1 cellular context compared by ENCODE assay signal in genomic region chr6:7100072-7100750, GRCh38.
A peak's percentile ranks its signal among the peaks of the same experiment; 100 is the strongest.
TF ChIP-seq lines count a peak whose summit lies in the region.

No MANE protein-coding gene starts in this region.

TF ChIP-seq in K562, 482 proteins besides CTCF, POLR2A, EP300 and RAD21 (continued from another document and continues in another):
- 0 out of 6 replicates have a peak, but pooled peaks of 1 of the 3 experiments have one; percentile 19 for TF ChIP-seq ZBTB11 (CRISPR knock-in tag; IDR thresholded peaks at IDR 0.05)
- TF ChIP-seq ELF4 (CRISPR knock-in tag; IDR thresholded peaks at IDR 0.05): no peak
- TF ChIP-seq ZNF766 (CRISPR knock-in tag; conservative IDR thresholded peaks at IDR 0.05): no peak
- no peak for TF ChIP-seq GTF2E2 (tag; IDR thresholded peaks at IDR 0.05)
- TF ChIP-seq BRCA1 (IDR thresholded peaks at IDR 0.05): no peak
- no peak for TF ChIP-seq BRCA1 (CRISPR knock-in tag; IDR thresholded peaks at IDR 0.05)
- no peak for TF ChIP-seq SMARCC2 (IDR thresholded peaks at IDR 0.05; ENCODE audit: low read depth)
- no peak for TF ChIP-seq MECOM (CRISPR knock-in tag; IDR thresholded peaks at IDR 0.05)
- TF ChIP-seq E2F3 (CRISPR knock-in tag; IDR thresholded peaks at IDR 0.05): no peak
- TF ChIP-seq MIER1 (IDR thresholded peaks at IDR 0.05; ENCODE audit: low read depth): peak; percentile 17; the same call in 1 of the 2 replicates
- no peak for TF ChIP-seq TBP (optimal IDR thresholded peaks at IDR 0.05; ENCODE audit: low read depth, low read length)
- no peak for TF ChIP-seq ZNF347 (CRISPR knock-in tag; IDR thresholded peaks at IDR 0.05; ENCODE audit: low read depth)
- TF ChIP-seq FOXJ2 (tag; IDR thresholded peaks at IDR 0.05): no peak
- TF ChIP-seq SNRNP70 (optimal IDR thresholded peaks at IDR 0.05; ENCODE audit: low read depth, low read length): no peak
- TF ChIP-seq RBBP5 (IDR thresholded peaks at IDR 0.05; ENCODE audit: borderline replicate concordance, insufficient read depth, low read length, poor library complexity, severe bottlenecking): no peak
- TF ChIP-seq GMEB1 (CRISPR knock-in tag; IDR thresholded peaks at IDR 0.05): no peak
- peak; percentile 15; the same call in 1 of the 2 replicates for TF ChIP-seq ZBTB17 (CRISPR knock-in tag; IDR thresholded peaks at IDR 0.05)
- no peak for TF ChIP-seq THRAP3 (IDR thresholded peaks at IDR 0.05; ENCODE audit: borderline replicate concordance)
- no peak for TF ChIP-seq TAF7 (tag; IDR thresholded peaks at IDR 0.05)
- no peak for TF ChIP-seq CUX1 (CRISPR knock-in tag; IDR thresholded peaks at IDR 0.05)
- no peak for TF ChIP-seq TEAD1 (CRISPR knock-in tag; IDR thresholded peaks at IDR 0.05)
- no peak for TF ChIP-seq HINFP (tag; conservative IDR thresholded peaks at IDR 0.05; ENCODE audit: low read depth)
- TF ChIP-seq ZNF23 (CRISPR knock-in tag; IDR thresholded peaks at IDR 0.05): no peak
- no peak for TF ChIP-seq SRF (CRISPR knock-in tag; IDR thresholded peaks at IDR 0.05)
- no peak for TF ChIP-seq LEF1 (IDR thresholded peaks at IDR 0.05)
- TF ChIP-seq KLF16 (IDR thresholded peaks at IDR 0.05): no peak
- no peak for TF ChIP-seq ZNF507 (tag; conservative IDR thresholded peaks at IDR 0.05)
- no peak for TF ChIP-seq E4F1 (CRISPR knock-in tag; IDR thresholded peaks at IDR 0.05; ENCODE audit: borderline replicate concordance)
- no peak for TF ChIP-seq CBX8 (IDR thresholded peaks at IDR 0.05; ENCODE audit: borderline replicate concordance, extremely low read depth, low read depth, low read length, poor library complexity, severe bottlenecking)
- TF ChIP-seq ETV1 (tag; conservative IDR thresholded peaks at IDR 0.05; ENCODE audit: low read depth): no peak
- no peak for TF ChIP-seq NR1H2 (CRISPR knock-in tag; IDR thresholded peaks at IDR 0.05)
- TF ChIP-seq LARP7 (IDR thresholded peaks at IDR 0.05): no peak
- TF ChIP-seq TFAP4 (CRISPR knock-in tag; IDR thresholded peaks at IDR 0.05; ENCODE audit: borderline replicate concordance): no peak
- no peak for TF ChIP-seq FOXJ3 (CRISPR knock-in tag; IDR thresholded peaks at IDR 0.05)
- TF ChIP-seq MITF (IDR thresholded peaks at IDR 0.05): no peak
- no peak for TF ChIP-seq ESRRA (IDR thresholded peaks at IDR 0.05; ENCODE audit: borderline replicate concordance, low read depth)
- TF ChIP-seq FUS (optimal IDR thresholded peaks at IDR 0.05; ENCODE audit: low read depth, low read length): no peak
- TF ChIP-seq ZNF124 (CRISPR knock-in tag; IDR thresholded peaks at IDR 0.05): no peak
- TF ChIP-seq ZNF253 (CRISPR knock-in tag; conservative IDR thresholded peaks at IDR 0.05): no peak
- TF ChIP-seq FOXA1 (IDR thresholded peaks at IDR 0.05; ENCODE audit: borderline replicate concordance): no peak
- TF ChIP-seq KDM2B (CRISPR knock-in tag; IDR thresholded peaks at IDR 0.05): no peak
- no peak for TF ChIP-seq MCM3 (IDR thresholded peaks at IDR 0.05)
- no peak for TF ChIP-seq ZNF41 (CRISPR knock-in tag; conservative IDR thresholded peaks at IDR 0.05)
- TF ChIP-seq ZNF239 (CRISPR knock-in tag; IDR thresholded peaks at IDR 0.05): no peak
- no peak for TF ChIP-seq CAMTA2 (CRISPR knock-in tag; conservative IDR thresholded peaks at IDR 0.05)
- no peak for TF ChIP-seq TFAM (CRISPR knock-in tag; conservative IDR thresholded peaks at IDR 0.05)
- TF ChIP-seq TCF15 (CRISPR knock-in tag; IDR thresholded peaks at IDR 0.05): no peak
- peak; percentile 75; the same call in 1 of the 2 replicates for TF ChIP-seq SMAD4 (CRISPR knock-in tag; conservative IDR thresholded peaks at IDR 0.05)
- no peak for TF ChIP-seq RBM22 (IDR thresholded peaks at IDR 0.05; ENCODE audit: low read depth, low read length, poor library complexity, severe bottlenecking)
- TF ChIP-seq FIP1L1 (IDR thresholded peaks at IDR 0.05; ENCODE audit: low read depth, low read length, poor library complexity, severe bottlenecking): no peak
- no peak for TF ChIP-seq E2F8 (IDR thresholded peaks at IDR 0.05; ENCODE audit: low read depth, partially characterized antibody)
